ENCODE assay signal across 1 cellular context in the genomic region with DNA sequence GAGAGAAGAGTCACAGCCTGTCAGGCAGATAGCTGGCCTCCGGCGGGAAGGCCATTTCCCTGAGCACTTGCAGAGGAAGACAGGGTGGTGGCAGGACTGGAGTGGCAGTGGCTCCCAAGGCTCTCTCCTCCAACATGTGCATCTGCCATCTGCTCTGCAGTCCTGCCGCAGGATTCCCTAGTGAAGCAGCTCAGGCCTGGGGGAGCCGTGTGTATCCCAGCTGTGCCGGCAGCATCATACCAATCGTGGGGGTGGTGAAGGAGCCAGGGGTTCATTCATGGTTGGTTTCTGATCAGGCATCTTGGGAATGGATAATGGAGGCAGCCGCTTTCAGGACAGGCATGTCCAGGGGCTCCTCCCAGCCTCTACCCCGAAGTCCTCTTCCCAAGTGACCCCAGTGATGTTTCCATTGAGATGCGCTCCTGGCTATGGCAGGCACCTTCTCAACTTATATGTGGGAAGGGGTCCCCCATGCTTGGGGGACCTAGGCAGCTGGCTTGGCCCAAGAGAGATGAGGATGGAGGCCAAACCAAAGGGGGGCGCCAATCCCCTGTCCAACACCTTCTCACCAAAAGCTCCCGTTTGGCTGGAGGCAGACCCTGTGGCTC.
TF ChIP-seq lines count a peak whose summit lies in the region.

No MANE protein-coding gene starts in this region.

TF ChIP-seq in IMR-90, 13 proteins besides CTCF, POLR2A, EP300 and RAD21:
- TF ChIP-seq SMC3 (IDR thresholded peaks at IDR 0.05; ENCODE audit: low read depth, low read length) (no peak), CEBPB (IDR thresholded peaks at IDR 0.05; ENCODE audit: low read depth, low read length) (no peak), MXI1 (IDR thresholded peaks at IDR 0.05; ENCODE audit: borderline replicate concordance, low read depth, low read length) (no peak), CHD1 (IDR thresholded peaks at IDR 0.05; ENCODE audit: low read depth, low read length) (no peak), MAZ (IDR thresholded peaks at IDR 0.05; ENCODE audit: borderline replicate concordance, low read depth, low read length) (no peak), RCOR1 (IDR thresholded peaks at IDR 0.05; ENCODE audit: insufficient replicate concordance, low read length) (no peak), MAFK (IDR thresholded peaks at IDR 0.05; ENCODE audit: low read depth, low read length) (no peak), NFE2L2 (IDR thresholded peaks at IDR 0.05; ENCODE audit: low read depth, low read length) (no peak), RFX5 (IDR thresholded peaks at IDR 0.05; ENCODE audit: low read depth, low read length) (no peak), BHLHE40 (IDR thresholded peaks at IDR 0.05; ENCODE audit: low read depth, low read length) (no peak), FOS (IDR thresholded peaks at IDR 0.05; ENCODE audit: low read depth, low read length) (no peak)
- TF ChIP-seq, protein P1, sequence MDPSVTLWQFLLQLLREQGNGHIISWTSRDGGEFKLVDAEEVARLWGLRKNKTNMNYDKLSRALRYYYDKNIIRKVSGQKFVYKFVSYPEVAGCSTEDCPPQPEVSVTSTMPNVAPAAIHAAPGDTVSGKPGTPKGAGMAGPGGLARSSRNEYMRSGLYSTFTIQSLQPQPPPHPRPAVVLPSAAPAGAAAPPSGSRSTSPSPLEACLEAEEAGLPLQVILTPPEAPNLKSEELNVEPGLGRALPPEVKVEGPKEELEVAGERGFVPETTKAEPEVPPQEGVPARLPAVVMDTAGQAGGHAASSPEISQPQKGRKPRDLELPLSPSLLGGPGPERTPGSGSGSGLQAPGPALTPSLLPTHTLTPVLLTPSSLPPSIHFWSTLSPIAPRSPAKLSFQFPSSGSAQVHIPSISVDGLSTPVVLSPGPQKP (IDR thresholded peaks at IDR 0.05; ENCODE audit: borderline replicate concordance, low read depth, low read length) = no peak
- TF ChIP-seq, protein P2, sequence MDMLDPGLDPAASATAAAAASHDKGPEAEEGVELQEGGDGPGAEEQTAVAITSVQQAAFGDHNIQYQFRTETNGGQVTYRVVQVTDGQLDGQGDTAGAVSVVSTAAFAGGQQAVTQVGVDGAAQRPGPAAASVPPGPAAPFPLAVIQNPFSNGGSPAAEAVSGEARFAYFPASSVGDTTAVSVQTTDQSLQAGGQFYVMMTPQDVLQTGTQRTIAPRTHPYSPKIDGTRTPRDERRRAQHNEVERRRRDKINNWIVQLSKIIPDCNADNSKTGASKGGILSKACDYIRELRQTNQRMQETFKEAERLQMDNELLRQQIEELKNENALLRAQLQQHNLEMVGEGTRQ (IDR thresholded peaks at IDR 0.05; ENCODE audit: low read depth, low read length) = no peak
